Comparison of ENCODE assay signal across 13 cellular contexts in genomic region chr4:77595361-77595973, GRCh38. TPM values are rescaled to one million over a fixed set of nuclear protein-coding genes. Genes with fewer than 3 reads are reported as not detected.
"Had no signal": no experiment of that assay in that cellular context is flagged by ENCODE, and none has a peak within 500 bp of the region (broad histone marks: within the 10 kb centered on the region; RNA-seq: fewer than 3 reads in every experiment).

No MANE protein-coding gene starts in this region.

- H3K36me3 Mint-ChIP-seq: activated naive CD4-positive, alpha-beta T cell treated with anti-CD3 and anti-CD28 coated beads, Interleukin-2, amount 50 U/mL, for 24 hours had no signal

- ATAC-seq: esophagus mucosa had no signal

- H3K9me3 Mint-ChIP-seq: activated naive CD4-positive, alpha-beta T cell treated with anti-CD3 and anti-CD28 coated beads, Interleukin-2, amount 50 U/mL, for 24 hours had no signal

- H3K4me3 Mint-ChIP-seq: activated naive CD4-positive, alpha-beta T cell treated with anti-CD3 and anti-CD28 coated beads, Interleukin-2, amount 50 U/mL, for 24 hours had no signal

- DNase-seq: anterior cingulate cortex; dorsolateral prefrontal cortex; hypothalamus; kidney glomerular epithelial cell; retina; SJCRH30; stimulated activated CD4-positive, alpha-beta T cell treated with anti-CD3 and anti-CD28 coated beads, Interleukin-4, amount 100 ng/mL, for 4 hours had no signal

RNA-seq across cellular contexts. Expression of gene CXCL13, which starts 10.2 kb away (rescaled TPM):
- total RNA-seq: chondrocyte; glomerular endothelial cell; mesenteric fat pad; SJCRH30; T-helper 2 cell treated with Interferon-gamma antibody and Interleukin-4, amounts not matched to agents 100 ng/mL and 5 ng/mL, for 36 hours had no signal
